Comparison of ENCODE assay signal across 10 cellular contexts in genomic region chr3:67647390-67647878, GRCh38. TPM values are rescaled to one million over a fixed set of nuclear protein-coding genes. Genes with fewer than 3 reads are reported as not detected.
DNase-seq lines count a peak whose midpoint lies in the region; ATAC-seq, FAIRE-seq and TF ChIP-seq lines count a peak whose summit lies in the region.
"Had no signal": no experiment of that assay in that cellular context is flagged by ENCODE, and none has a peak within 500 bp of the region (broad histone marks: within the 10 kb centered on the region; RNA-seq: fewer than 3 reads in every experiment).

No MANE protein-coding gene starts in this region.

- FAIRE-seq in islet of Langerhans (lab: Jason Lieb, UNC), result peak; percentile 93

- WGBS in body of pancreas, 2 donors, result 56 to 66% methylated on average over 5 of the region's 5 CpGs

- peak overlapping the region in 1 of 7 donors; percentile 47 for H3K27ac Mint-ChIP-seq in CD14-positive monocyte

- peak overlapping the region in 1 of 4 donors; percentile 18 for H3K27ac ChIP-seq in body of pancreas
- H3K27ac ChIP-seq: uterus had no signal

- peaks cover 52% of the 10 kb centered on the region for H3K4me1 ChIP-seq in body of pancreas

- H3K27me3 Mint-ChIP-seq in CD14-positive monocyte (ENCODE audit: low read depth in 3 of 3), result peaks cover 0 to 2% (median 0%) of the 10 kb centered on the region in 3 donors

- TF ChIP-seq CTCF in body of pancreas (IDR thresholded peaks at IDR 0.05) (no peak), CD14-positive monocyte (IDR thresholded peaks at IDR 0.05) (no peak)

- H3K4me3 ChIP-seq in body of pancreas, result no peak overlapping the region
- H3K4me3 ChIP-seq: uterus had no signal

- H3K36me3 Mint-ChIP-seq in CD14-positive monocyte, result peaks cover 27 to 39% of the 10 kb centered on the region in 2 donors

- H3K9me3 ChIP-seq in body of pancreas, result no peaks in the 10 kb centered on the region
- H3K9me3 ChIP-seq: uterus had no signal

- peaks cover 24% of the 10 kb centered on the region for H3K4me1 Mint-ChIP-seq in CD14-positive monocyte

- ATAC-seq in Right ventricle myocardium inferior, result peak; percentile 70
- ATAC-seq in body of pancreas, result peak; percentile 60
- no peak for ATAC-seq in HG03520 (IDR thresholded peaks at IDR 0.05; ENCODE audit: unreplicated experiment)

- H3K4me3 Mint-ChIP-seq in CD14-positive monocyte, result no peak overlapping the region

- DNase-seq in Right ventricle myocardium inferior (ENCODE audit: missing footprints) (no peak), cardiac septum (ENCODE audit: low spot score) (no peak), body of pancreas (peak; percentile 13 to 71 (median 26)), NCI-H524 (lab: John Stamatoyannopoulos, UW) (no peak), CD14-positive monocyte (ENCODE audit: low spot score) (no peak), NCI-H748 treated with DMSO at 0.1 percent for 48 hours (lab: John Stamatoyannopoulos, UW) (no peak)
- DNase-seq: NCI-H146, uterus had no signal

- TF ChIP-seq POLR2A in body of pancreas (IDR thresholded peaks at IDR 0.05), result no peak

- H3K36me3 ChIP-seq in body of pancreas (replicated peaks in 1 of 2; ENCODE audit: insufficient read depth in 1 of 2, low read depth in 2 of 2), result no peaks in the 10 kb centered on the region
- H3K36me3 ChIP-seq: uterus had no signal

- intact Hi-C loops in Right ventricle myocardium inferior (cut with DNase I) (no loop called here), cardiac septum (cut with DNase I) (no loop called here), body of pancreas (cut with DNase I) (no loop called here), CD14-positive monocyte (cut with micrococcal nuclease) (no loop called here)

- peaks cover 0 to 5% (median 0%) of the 10 kb centered on the region in 7 donors for H3K9me3 Mint-ChIP-seq in CD14-positive monocyte

- H3K27me3 ChIP-seq in body of pancreas, result no peaks in the 10 kb centered on the region
- H3K27me3 ChIP-seq: uterus had no signal

RNA-seq across cellular contexts. Expression of gene SUCLG2, which starts 7.0 kb away (rescaled TPM):
- 99.2 TPM for total RNA-seq in Right ventricle myocardium inferior
- 62.5 TPM for total RNA-seq in cardiac septum
- total RNA-seq in body of pancreas, result 10 to 100 TPM; 42.0 to 50.4 TPM
- polyA plus RNA-seq in CD14-positive monocyte, result 10 to 100 TPM; 32.9 to 37.5 TPM

Comparison
In these comparisons a context has a peak if more than half of its experiments do, and no peak if none do; other contexts are left out.
1. DNase-seq: peak in body of pancreas (4 of 4); none in Right ventricle myocardium inferior (single experiment), cardiac septum (single experiment), NCI-H524 (0 of 2), CD14-positive monocyte (single experiment) and NCI-H748 treated with DMSO at 0.1 percent for 48 hours (single experiment).